ENCODE assay signal across 2 cellular contexts in the genomic region with DNA sequence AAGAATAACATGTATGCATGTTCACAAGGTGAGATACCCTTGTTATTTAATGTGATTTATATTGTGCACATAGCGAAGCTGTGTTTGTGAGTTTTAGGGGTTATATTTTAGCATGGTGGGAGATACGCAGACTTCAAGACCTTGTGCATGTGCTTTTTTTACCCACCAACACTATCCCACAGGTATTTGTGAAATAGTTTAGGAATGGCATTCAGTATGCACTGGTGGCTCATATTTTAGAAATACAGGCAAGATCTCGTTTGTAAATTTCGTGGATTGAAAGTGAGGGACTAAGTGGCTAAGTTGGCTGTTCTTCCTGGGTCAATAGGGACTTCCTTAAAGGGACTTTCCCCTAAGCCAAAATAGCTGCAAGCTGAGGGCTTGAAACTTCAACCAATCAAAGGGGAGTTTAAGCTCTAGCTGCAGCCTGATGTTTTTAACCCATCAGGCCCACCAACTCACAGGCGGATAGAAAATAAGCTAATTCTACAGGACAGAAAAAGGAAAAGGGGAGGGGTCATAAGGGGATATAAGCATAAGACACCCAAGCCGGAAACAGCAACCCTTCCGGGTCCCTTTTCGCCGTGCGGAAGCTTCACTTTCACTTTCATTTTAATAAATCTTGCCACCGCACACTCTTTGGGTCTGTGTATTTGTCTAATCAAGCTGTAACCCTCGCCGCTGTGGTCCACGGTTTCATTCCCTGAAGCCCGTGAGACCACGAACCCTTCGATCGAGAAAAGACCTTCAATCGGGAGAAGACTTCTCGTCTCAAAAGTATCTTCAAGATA.
TF ChIP-seq lines count a peak whose summit lies in the region.

No MANE protein-coding gene starts in this region.

TF ChIP-seq in A549, 52 proteins besides CTCF, POLR2A, EP300 and RAD21 (continued from another document):
- TF ChIP-seq PBX3 (IDR thresholded peaks at IDR 0.05) (no peak), RFX5 (IDR thresholded peaks at IDR 0.05) (no peak), SMC3 (IDR thresholded peaks at IDR 0.05) (no peak), POLR2AphosphoS2 (conservative IDR thresholded peaks at IDR 0.05; ENCODE audit: low read length) (no peak), TFCP2L1 (CRISPR knock-in tag; IDR thresholded peaks at IDR 0.05) (no peak), RNF2 (IDR thresholded peaks at IDR 0.05; ENCODE audit: borderline replicate concordance, low read depth) (no peak)
- TF ChIP-seq, protein P1, sequence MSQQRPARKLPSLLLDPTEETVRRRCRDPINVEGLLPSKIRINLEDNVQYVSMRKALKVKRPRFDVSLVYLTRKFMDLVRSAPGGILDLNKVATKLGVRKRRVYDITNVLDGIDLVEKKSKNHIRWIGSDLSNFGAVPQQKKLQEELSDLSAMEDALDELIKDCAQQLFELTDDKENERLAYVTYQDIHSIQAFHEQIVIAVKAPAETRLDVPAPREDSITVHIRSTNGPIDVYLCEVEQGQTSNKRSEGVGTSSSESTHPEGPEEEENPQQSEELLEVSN (IDR thresholded peaks at IDR 0.05; ENCODE audit: borderline replicate concordance, low read depth) = no peak

TF ChIP-seq in GM23338, 12 proteins besides CTCF, POLR2A, EP300 and RAD21 (continued from another document):
- TF ChIP-seq REST (IDR thresholded peaks at IDR 0.05; ENCODE audit: unreplicated experiment) (no peak), EZH2 (IDR thresholded peaks at IDR 0.05; ENCODE audit: low read depth, unreplicated experiment) (no peak), JUNB (IDR thresholded peaks at IDR 0.05; ENCODE audit: unreplicated experiment) (no peak), STAT1 (IDR thresholded peaks at IDR 0.05; ENCODE audit: unreplicated experiment) (no peak)
